22 cellular contexts compared by ENCODE assay signal in the genomic region with DNA sequence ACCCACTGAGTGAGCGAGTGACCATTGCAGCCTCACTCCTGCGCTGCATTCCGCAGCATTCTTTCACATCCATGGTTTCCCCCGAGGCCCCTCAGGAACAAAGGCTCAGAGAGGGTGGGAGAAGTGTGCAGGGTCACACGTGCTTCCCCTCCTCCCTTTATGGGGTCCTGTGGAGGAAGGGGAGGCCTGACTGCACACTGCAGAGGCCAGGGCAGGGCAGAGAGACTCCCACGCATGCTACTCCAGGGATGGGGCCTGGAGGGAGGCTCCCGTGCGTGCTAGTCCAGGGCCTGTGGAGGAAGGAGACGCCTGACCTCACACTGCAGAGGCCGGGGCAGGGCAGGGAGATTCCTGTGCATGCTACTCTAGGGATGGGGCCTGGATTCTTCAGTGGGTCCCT.
"Had no signal": no experiment of that assay in that cellular context is flagged by ENCODE, and none has a peak within 500 bp of the region (broad histone marks: within the 10 kb centered on the region; RNA-seq: fewer than 3 reads in every experiment).

No MANE protein-coding gene starts in this region.

- H3K36me3 Mint-ChIP-seq: activated naive CD8-positive, alpha-beta T cell treated with anti-CD3 and anti-CD28 coated beads for 36 hours; memory B cell had no signal

- DNase-seq: activated B cell treated with CpG ODN at 0.5 μM for 24 hours; activated CD4-positive, alpha-beta T cell treated with anti-CD3 and anti-CD28 coated beads, Interleukin-2, amount 10 ng/mL, durations not matched to agents 24 days and 14 days; activated CD8-positive, alpha-beta memory T cell treated with anti-CD3 and anti-CD28 coated beads, Interleukin-2, amount 50 U/mL, for 4 hours; activated CD8-positive, alpha-beta T cell treated with anti-CD3 and anti-CD28 coated beads, Interleukin-2, amount 10 ng/mL, durations not matched to agents 7 days and 5 days; activated naive CD8-positive, alpha-beta T cell treated with anti-CD3 and anti-CD28 coated beads for 36 hours; anterior cingulate cortex; brain microvascular endothelial cell; cortex of kidney; effector memory CD4-positive, alpha-beta T cell; gastrocnemius medialis; small intestine; stimulated activated CD4-positive, alpha-beta T cell treated with anti-CD3 and anti-CD28 coated beads, Interleukin-4, amount 100 ng/mL, for 4 hours; stimulated activated CD8-positive, alpha-beta memory T cell treated with anti-CD3 and anti-CD28 coated beads, Interleukin-4, amount 100 ng/mL, for 48 hours; stimulated activated naive CD4-positive, alpha-beta T cell treated with Interleukin-2 at 50 U/mL for 16 hours; upper lobe of right lung had no signal

- H3K9me3 ChIP-seq: gastrocnemius medialis, left lung, upper lobe of right lung had no signal

- H3K27me3 ChIP-seq: gastrocnemius medialis, upper lobe of right lung had no signal

- H3K27ac Mint-ChIP-seq: activated B cell treated with CpG ODN at 0.5 μM for 24 hours; activated CD4-positive, alpha-beta T cell treated with anti-CD3 and anti-CD28 coated beads, Interleukin-2, amount 10 ng/mL, durations not matched to agents 24 days and 14 days; activated CD8-positive, alpha-beta T cell treated with anti-CD3 and anti-CD28 coated beads, Interleukin-2, amount 10 ng/mL, durations not matched to agents 7 days and 5 days; activated naive CD8-positive, alpha-beta T cell treated with anti-CD3 and anti-CD28 coated beads for 36 hours; activated T-helper 1 cell treated with anti-CD3 and anti-CD28 coated beads, Interleukin-12 subunit alpha, Interleukin-12 subunit beta, Interleukin-2, Interleukin-4 antibody, amounts not matched to agents 30 ng/mL and 10 ng/mL and 1 ng/mL, durations not matched to agents 14 hours and 24 hours and 36 hours; memory B cell; T-helper 2 cell treated with Interferon-gamma antibody and Interleukin-4, amounts not matched to agents 5 μg/mL and 100 μg/mL, for 36 hours had no signal

- ATAC-seq: activated CD8-positive, alpha-beta T cell treated with anti-CD3 and anti-CD28 coated beads, Interleukin-2, amount 10 ng/mL, durations not matched to agents 7 days and 5 days; gastrocnemius medialis; left lung; right cardiac atrium; upper lobe of right lung had no signal

- H3K27ac ChIP-seq: brain microvascular endothelial cell, epithelial cell of prostate, gastrocnemius medialis, left lung, upper lobe of right lung had no signal

- H3K4me3 Mint-ChIP-seq: activated B cell treated with CpG ODN at 0.5 μM for 24 hours; activated CD4-positive, alpha-beta T cell treated with anti-CD3 and anti-CD28 coated beads, Interleukin-2, amount 10 ng/mL, durations not matched to agents 24 days and 14 days; activated CD8-positive, alpha-beta T cell treated with anti-CD3 and anti-CD28 coated beads, Interleukin-2, amount 10 ng/mL, durations not matched to agents 7 days and 5 days; activated naive CD8-positive, alpha-beta T cell treated with anti-CD3 and anti-CD28 coated beads for 36 hours; activated T-helper 1 cell treated with anti-CD3 and anti-CD28 coated beads, Interleukin-12 subunit alpha, Interleukin-12 subunit beta, Interleukin-2, Interleukin-4 antibody, amounts not matched to agents 30 ng/mL and 10 ng/mL and 1 ng/mL, durations not matched to agents 14 hours and 24 hours and 36 hours; central memory CD8-positive, alpha-beta T cell; memory B cell; T-helper 2 cell treated with Interferon-gamma antibody and Interleukin-4, amounts not matched to agents 5 μg/mL and 100 μg/mL, for 36 hours had no signal

- H3K36me3 ChIP-seq: brain microvascular endothelial cell, gastrocnemius medialis, left lung, upper lobe of right lung had no signal

- H3K4me3 ChIP-seq: gastrocnemius medialis, left lung, upper lobe of right lung had no signal

- H3K9me3 Mint-ChIP-seq: activated B cell treated with CpG ODN at 0.5 μM for 24 hours; activated CD4-positive, alpha-beta T cell treated with anti-CD3 and anti-CD28 coated beads, Interleukin-2, amount 10 ng/mL, durations not matched to agents 24 days and 14 days; activated naive CD8-positive, alpha-beta T cell treated with anti-CD3 and anti-CD28 coated beads for 36 hours; activated T-helper 1 cell treated with anti-CD3 and anti-CD28 coated beads, Interleukin-12 subunit alpha, Interleukin-12 subunit beta, Interleukin-2, Interleukin-4 antibody, amounts not matched to agents 30 ng/mL and 10 ng/mL and 1 ng/mL, durations not matched to agents 14 hours and 24 hours and 36 hours; central memory CD8-positive, alpha-beta T cell; memory B cell; T-helper 2 cell treated with Interferon-gamma antibody and Interleukin-4, amounts not matched to agents 5 μg/mL and 100 μg/mL, for 36 hours had no signal

- H3K4me1 Mint-ChIP-seq: activated CD4-positive, alpha-beta T cell treated with anti-CD3 and anti-CD28 coated beads, Interleukin-2, amount 10 ng/mL, durations not matched to agents 24 days and 14 days; central memory CD8-positive, alpha-beta T cell; memory B cell had no signal
